In the genomic region with DNA sequence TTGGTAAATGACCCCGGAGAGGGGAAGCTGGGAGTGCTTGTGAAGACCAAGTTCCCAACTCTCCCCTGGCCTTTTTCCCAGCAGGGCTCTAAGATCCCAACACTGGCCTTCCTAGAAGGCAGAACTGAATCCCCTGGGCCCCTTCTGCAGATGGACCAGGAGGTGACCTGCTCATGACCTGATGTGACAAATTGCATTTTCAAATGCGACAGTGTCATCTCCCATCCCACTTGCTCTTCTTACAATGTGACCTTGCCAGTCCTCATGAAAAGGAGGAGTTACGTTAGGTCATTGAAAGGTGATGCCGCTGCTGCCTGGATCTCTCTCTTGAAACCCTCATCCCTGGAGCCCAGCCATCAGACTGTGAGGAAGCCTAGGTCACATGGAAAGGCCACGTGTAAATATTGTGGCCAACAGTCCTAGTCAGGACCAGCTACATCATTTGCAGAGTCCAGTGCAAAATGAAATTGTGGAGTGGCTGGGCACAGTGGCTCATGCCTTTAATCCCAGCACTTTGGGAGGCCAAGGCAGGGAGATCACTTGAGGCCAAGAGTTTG, we compare ENCODE assay signal across 28 cellular contexts. TPM values are rescaled to one million over a fixed set of nuclear protein-coding genes. Genes with fewer than 3 reads are reported as not detected.
DNase-seq lines count a peak whose midpoint lies in the region; ATAC-seq, FAIRE-seq and TF ChIP-seq lines count a peak whose summit lies in the region.
"Had no signal": no experiment of that assay in that cellular context is flagged by ENCODE, and none has a peak within 500 bp of the region (broad histone marks: within the 10 kb centered on the region; RNA-seq: fewer than 3 reads in every experiment).

No MANE protein-coding gene starts in this region.

- H3K79me2 ChIP-seq in osteoblast (ENCODE audit: insufficient read depth, low read length): no peaks in the 10 kb centered on the region

- H3K36me3 ChIP-seq in bronchial epithelial cell (ENCODE audit: control insufficient read depth, insufficient read depth, low read length) (no peaks in the 10 kb centered on the region), osteoblast (ENCODE audit: insufficient read depth, low read length) (no peaks in the 10 kb centered on the region)
- H3K36me3 ChIP-seq: stomach, thyroid gland, vagina had no signal

- H3K27me3 ChIP-seq in bronchial epithelial cell (ENCODE audit: control insufficient read depth, insufficient read depth, low read length) (peaks cover 4% of the 10 kb centered on the region), osteoblast (ENCODE audit: insufficient read depth, low read length) (peaks cover 11% of the 10 kb centered on the region)
- H3K27me3 ChIP-seq: thyroid gland, vagina had no signal

- DNase-seq in DMS 273 (lab: John Stamatoyannopoulos, UW; ENCODE audit: unreplicated experiment) (peak; percentile 26), DMS 273 treated with DMSO at 0.1 percent for 48 hours (lab: John Stamatoyannopoulos, UW) (no peak), bronchial epithelial cell (ENCODE audit: low read depth) (no peak), osteoblast (ENCODE audit: insufficient read length, low spot score, missing footprints) (peak; percentile 29), T1000 (lab: John Stamatoyannopoulos, UW) (no peak)
- DNase-seq: activated CD4-positive, alpha-beta T cell treated with anti-CD3 and anti-CD28 coated beads for 1 hour; activated CD8-positive, alpha-beta T cell treated with anti-CD3 and anti-CD28 coated beads for 36 hours; H7; IMR-90; natural killer cell; NCI-H1105 treated with DMSO at 0.1 percent for 48 hours; NCI-H2081 treated with DMSO at 0.1 percent for 48 hours; NCI-H446 treated with DMSO at 0.1 percent for 48 hours; OCI-M1; stimulated activated CD4-positive, alpha-beta T cell treated with anti-CD3 and anti-CD28 coated beads, Interleukin-1b, Interleukin-23, amount 100 ng/mL, for 48 hours; stimulated activated CD8-positive, alpha-beta memory T cell treated with anti-CD3 and anti-CD28 coated beads, Interleukin-4, amount 100 ng/mL, for 48 hours; stomach; T-helper 17 cell; thyroid gland had no signal

- no peak overlapping the region for H2AFZ ChIP-seq in osteoblast (ENCODE audit: low read length)

- H3K4me2 ChIP-seq in osteoblast (ENCODE audit: insufficient read depth, low read length): no peak overlapping the region
- H3K4me2 ChIP-seq: smooth muscle cell had no signal

- H3K4me3 ChIP-seq in bronchial epithelial cell (ENCODE audit: low read depth, low read length) (no peak overlapping the region), osteoblast (ENCODE audit: insufficient read depth, low read length) (no peak overlapping the region)
- H3K4me3 ChIP-seq: SK-N-MC, smooth muscle cell, stomach, thyroid gland, vagina had no signal

- H4K20me1 ChIP-seq in osteoblast (ENCODE audit: insufficient read depth, low read length): no peaks in the 10 kb centered on the region

- H3K4me1 ChIP-seq in osteoblast (ENCODE audit: insufficient read depth, low read length): peaks cover 4% of the 10 kb centered on the region
- H3K4me1 ChIP-seq: stomach, vagina had no signal

- FAIRE-seq in bronchial epithelial cell (lab: Jason Lieb, UNC): peak; percentile 23
- FAIRE-seq: GM18507 had no signal

- H3K27ac ChIP-seq in osteoblast (ENCODE audit: low read depth, low read length): no peak overlapping the region
- H3K27ac ChIP-seq: 22Rv1, SK-N-MC, stomach, thyroid gland, vagina had no signal

- TF ChIP-seq CTCF in bronchial epithelial cell (IDR thresholded peaks at IDR 0.05; ENCODE audit: insufficient read depth, low read length, severe bottlenecking) (no peak), osteoblast (IDR thresholded peaks at IDR 0.05; ENCODE audit: extremely low read depth, low read depth, low read length) (no peak)

- ATAC-seq in HG03025 (IDR thresholded peaks at IDR 0.05; ENCODE audit: low FRiP score, unreplicated experiment): no peak
- ATAC-seq: activated CD8-positive, alpha-beta T cell treated with anti-CD3 and anti-CD28 coated beads for 36 hours; natural killer cell; T-helper 17 cell had no signal

- H3K9me3 ChIP-seq in osteoblast (ENCODE audit: low read depth, low read length): no peaks in the 10 kb centered on the region
- H3K9me3 ChIP-seq: stomach, thyroid gland, vagina had no signal

RNA-seq across cellular contexts. Expression of a gene that starts 5.7 kb away (rescaled TPM):
- total RNA-seq in bronchial epithelial cell: 0.13 and 0.26 TPM in 2 replicates
- total RNA-seq in osteoblast: 0.36 TPM in 1 of 2 replicates, not detected in the other
- total RNA-seq: Daoy, IMR-90, renal cortical epithelial cell had no signal

RNA-seq across cellular contexts. Expression of a gene that starts 13.4 kb away (rescaled TPM):
- total RNA-seq in bronchial epithelial cell (not detected in 2 replicates), osteoblast (not detected in 2 replicates)
- total RNA-seq: activated CD8-positive, alpha-beta T cell treated with anti-CD3 and anti-CD28 coated beads for 36 hours; chondrocyte; Daoy; H7; IMR-90; renal cortical epithelial cell; smooth muscle cell; vagina had no signal

RNA-seq across cellular contexts. Expression of a gene that starts 21.0 kb away (rescaled TPM):
- total RNA-seq in bronchial epithelial cell (57.7 and 67.7 TPM in 2 replicates), osteoblast (55.0 and 56.9 TPM in 2 replicates)

RNA-seq across cellular contexts. Expression of a gene that starts 21.1 kb away (rescaled TPM):
- total RNA-seq in bronchial epithelial cell (11.6 and 14.7 TPM in 2 replicates), osteoblast (26.8 and 28.3 TPM in 2 replicates)

RNA-seq across cellular contexts. Expression of a gene that starts 34.5 kb away (rescaled TPM):
- total RNA-seq in bronchial epithelial cell: 124 and 147 TPM in 2 replicates
- total RNA-seq in osteoblast: 67.5 and 80.7 TPM in 2 replicates

Comparison
In these comparisons a context has a peak if more than half of its experiments do, and no peak if none do; other contexts are left out.
1. DNase-seq: peak in DMS 273 (single experiment) and osteoblast (single experiment); none in DMS 273 treated with DMSO at 0.1 percent for 48 hours (single experiment), bronchial epithelial cell (single experiment) and T1000 (single experiment).